Comparison of ENCODE assay signal across 1 cellular context in genomic region chr3:5564278-5564666, GRCh38.
TF ChIP-seq lines count a peak whose summit lies in the region.

No MANE protein-coding gene starts in this region.

TF ChIP-seq in K562, 482 proteins besides CTCF, POLR2A, EP300 and RAD21:
- no peak for TF ChIP-seq SIN3A (IDR thresholded peaks at IDR 0.05; ENCODE audit: borderline replicate concordance in 2 of 2, control insufficient read depth in 1 of 2, low read depth in 2 of 2, low read length in 2 of 2)
- TF ChIP-seq SOX6 (IDR thresholded peaks at IDR 0.05): no peak
- no peak for TF ChIP-seq ZNF551 (CRISPR knock-in tag; IDR thresholded peaks at IDR 0.05)
- no peak for TF ChIP-seq RUNX1 (IDR thresholded peaks at IDR 0.05; ENCODE audit: low read depth)
- TF ChIP-seq GTF2A2 (tag; IDR thresholded peaks at IDR 0.05): peak; percentile 81; the same call in 1 of the 2 replicates
- TF ChIP-seq CBX2 (IDR thresholded peaks at IDR 0.05; ENCODE audit: insufficient read depth, low read length, poor library complexity, severe bottlenecking): no peak
- TF ChIP-seq ZFP1 (CRISPR knock-in tag; IDR thresholded peaks at IDR 0.05): no peak
- TF ChIP-seq MEF2A (IDR thresholded peaks at IDR 0.05; ENCODE audit: control insufficient read depth, low read depth, low read length): no peak
- peak; percentile 52 for TF ChIP-seq RBFOX2 (IDR thresholded peaks at IDR 0.05; ENCODE audit: low read depth, low read length)
- no peak for TF ChIP-seq ZKSCAN1 (IDR thresholded peaks at IDR 0.05; ENCODE audit: low read depth, low read length)
- no peak for TF ChIP-seq ZNF124 (CRISPR knock-in tag; IDR thresholded peaks at IDR 0.05)
- TF ChIP-seq GTF2B (IDR thresholded peaks at IDR 0.05; ENCODE audit: extremely low read depth, insufficient read length): no peak
- TF ChIP-seq ZNF436 (CRISPR knock-in tag; IDR thresholded peaks at IDR 0.05): no peak
- no peak for TF ChIP-seq MBD2 (IDR thresholded peaks at IDR 0.05; ENCODE audit: borderline replicate concordance, low read depth)
- TF ChIP-seq GATAD2B (IDR thresholded peaks at IDR 0.05; ENCODE audit: borderline replicate concordance): no peak
- no peak for TF ChIP-seq ZNF143 (CRISPR knock-in tag; IDR thresholded peaks at IDR 0.05)
- peak; percentile 15; the same call in 1 of the 2 replicates for TF ChIP-seq BACH1 (tag; IDR thresholded peaks at IDR 0.05)
- no peak for TF ChIP-seq ZBTB2 (IDR thresholded peaks at IDR 0.05)
- no peak for TF ChIP-seq RCOR1 (IDR thresholded peaks at IDR 0.05; ENCODE audit: borderline replicate concordance in 1 of 2, low read depth in 2 of 2, low read length in 2 of 2)
- peak; percentile 4; the same call in 1 of the 2 replicates for TF ChIP-seq ELF2 (CRISPR knock-in tag; IDR thresholded peaks at IDR 0.05)
- TF ChIP-seq KDM2B (CRISPR knock-in tag; IDR thresholded peaks at IDR 0.05): no peak
- 0 out of 2 replicates have a peak, but pooled peaks have one; percentile 7 for TF ChIP-seq ETV1 (tag; conservative IDR thresholded peaks at IDR 0.05; ENCODE audit: low read depth)
- TF ChIP-seq HSF4 (CRISPR knock-in tag; IDR thresholded peaks at IDR 0.05; ENCODE audit: borderline replicate concordance): no peak
- no peak for TF ChIP-seq POLR2G (IDR thresholded peaks at IDR 0.05; ENCODE audit: low read depth, low read length)
- no peak for TF ChIP-seq SAFB (IDR thresholded peaks at IDR 0.05; ENCODE audit: borderline replicate concordance, low read depth, low read length)
- no peak for TF ChIP-seq HDAC3 (IDR thresholded peaks at IDR 0.05; ENCODE audit: borderline replicate concordance, partially characterized antibody)
- TF ChIP-seq SRSF3 (IDR thresholded peaks at IDR 0.05; ENCODE audit: insufficient read depth, low read length): no peak
- TF ChIP-seq ZNF57 (CRISPR knock-in tag; IDR thresholded peaks at IDR 0.05): no peak
- TF ChIP-seq ZBTB1 (CRISPR knock-in tag; IDR thresholded peaks at IDR 0.05; ENCODE audit: borderline replicate concordance, low read depth): no peak
- no peak for TF ChIP-seq RBM15 (IDR thresholded peaks at IDR 0.05; ENCODE audit: insufficient read depth, low read length)
- TF ChIP-seq NR2C1 (IDR thresholded peaks at IDR 0.05): no peak
- no peak; the same call in 1 of the 2 replicates for TF ChIP-seq NR2C1 (tag; IDR thresholded peaks at IDR 0.05)
- TF ChIP-seq E4F1 (CRISPR knock-in tag; IDR thresholded peaks at IDR 0.05; ENCODE audit: borderline replicate concordance): no peak
- no peak for TF ChIP-seq HBP1 (CRISPR knock-in tag; IDR thresholded peaks at IDR 0.05)
- TF ChIP-seq NFRKB (IDR thresholded peaks at IDR 0.05; ENCODE audit: low read depth): 0 out of 2 replicates have a peak, but pooled peaks have one; percentile 19
- no peak for TF ChIP-seq CREB1 (IDR thresholded peaks at IDR 0.05)
- TF ChIP-seq CREB1 (CRISPR knock-in tag; IDR thresholded peaks at IDR 0.05): no peak
- peak; percentile 67; the same call in 1 of the 2 replicates for TF ChIP-seq HINFP (tag; conservative IDR thresholded peaks at IDR 0.05; ENCODE audit: low read depth)
- no peak for TF ChIP-seq ZNF347 (CRISPR knock-in tag; IDR thresholded peaks at IDR 0.05; ENCODE audit: low read depth)
- no peak for TF ChIP-seq ZNF217 (CRISPR knock-in tag; IDR thresholded peaks at IDR 0.05)
- no peak for TF ChIP-seq HMGXB4 (CRISPR knock-in tag; IDR thresholded peaks at IDR 0.05)
- no peak for TF ChIP-seq KDM4B (IDR thresholded peaks at IDR 0.05; ENCODE audit: borderline replicate concordance in 2 of 2, low read depth in 1 of 2)
- TF ChIP-seq RREB1 (CRISPR knock-in tag; IDR thresholded peaks at IDR 0.05): peak; percentile 20; the same call in 1 of the 2 replicates
- TF ChIP-seq ZNF740 (CRISPR knock-in tag; IDR thresholded peaks at IDR 0.05): no peak
- TF ChIP-seq ZNF740 (tag; IDR thresholded peaks at IDR 0.05): peak in 1 of 2 experiments; percentile 57; a peak in 1 of 4 replicates
- no peak for TF ChIP-seq ZNF280B (CRISPR knock-in tag; IDR thresholded peaks at IDR 0.05)
